Comparison of ENCODE assay signal across 1 cellular context in the genomic region with DNA sequence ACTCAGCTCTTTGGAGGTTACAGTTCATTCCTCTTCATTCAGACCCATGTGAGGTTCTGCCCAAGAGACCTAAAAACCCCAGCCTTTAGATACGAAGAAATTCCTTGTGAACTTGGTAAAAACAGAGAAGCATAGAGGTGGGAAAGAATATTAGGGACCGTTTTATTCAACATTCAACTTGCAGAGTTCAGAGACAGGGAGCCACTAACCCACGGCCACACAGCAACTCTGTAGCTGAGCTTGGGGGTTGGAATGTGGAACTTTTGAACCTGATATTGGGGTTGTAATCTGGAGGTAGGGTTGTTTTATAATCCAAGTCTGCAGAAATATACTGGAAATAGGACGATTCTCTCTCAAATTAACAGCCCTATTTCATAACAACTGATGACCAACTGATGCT.
TF ChIP-seq lines count a peak whose summit lies in the region.

No MANE protein-coding gene starts in this region.

TF ChIP-seq in WTC11, 78 proteins besides CTCF, POLR2A, EP300 and RAD21 (continued from another document):
- TF ChIP-seq, protein P1, sequence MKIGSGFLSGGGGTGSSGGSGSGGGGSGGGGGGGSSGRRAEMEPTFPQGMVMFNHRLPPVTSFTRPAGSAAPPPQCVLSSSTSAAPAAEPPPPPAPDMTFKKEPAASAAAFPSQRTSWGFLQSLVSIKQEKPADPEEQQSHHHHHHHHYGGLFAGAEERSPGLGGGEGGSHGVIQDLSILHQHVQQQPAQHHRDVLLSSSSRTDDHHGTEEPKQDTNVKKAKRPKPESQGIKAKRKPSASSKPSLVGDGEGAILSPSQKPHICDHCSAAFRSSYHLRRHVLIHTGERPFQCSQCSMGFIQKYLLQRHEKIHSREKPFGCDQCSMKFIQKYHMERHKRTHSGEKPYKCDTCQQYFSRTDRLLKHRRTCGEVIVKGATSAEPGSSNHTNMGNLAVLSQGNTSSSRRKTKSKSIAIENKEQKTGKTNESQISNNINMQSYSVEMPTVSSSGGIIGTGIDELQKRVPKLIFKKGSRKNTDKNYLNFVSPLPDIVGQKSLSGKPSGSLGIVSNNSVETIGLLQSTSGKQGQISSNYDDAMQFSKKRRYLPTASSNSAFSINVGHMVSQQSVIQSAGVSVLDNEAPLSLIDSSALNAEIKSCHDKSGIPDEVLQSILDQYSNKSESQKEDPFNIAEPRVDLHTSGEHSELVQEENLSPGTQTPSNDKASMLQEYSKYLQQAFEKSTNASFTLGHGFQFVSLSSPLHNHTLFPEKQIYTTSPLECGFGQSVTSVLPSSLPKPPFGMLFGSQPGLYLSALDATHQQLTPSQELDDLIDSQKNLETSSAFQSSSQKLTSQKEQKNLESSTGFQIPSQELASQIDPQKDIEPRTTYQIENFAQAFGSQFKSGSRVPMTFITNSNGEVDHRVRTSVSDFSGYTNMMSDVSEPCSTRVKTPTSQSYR (CRISPR knock-in tag; IDR thresholded peaks at IDR 0.05), result no peak
- TF ChIP-seq, protein P2, sequence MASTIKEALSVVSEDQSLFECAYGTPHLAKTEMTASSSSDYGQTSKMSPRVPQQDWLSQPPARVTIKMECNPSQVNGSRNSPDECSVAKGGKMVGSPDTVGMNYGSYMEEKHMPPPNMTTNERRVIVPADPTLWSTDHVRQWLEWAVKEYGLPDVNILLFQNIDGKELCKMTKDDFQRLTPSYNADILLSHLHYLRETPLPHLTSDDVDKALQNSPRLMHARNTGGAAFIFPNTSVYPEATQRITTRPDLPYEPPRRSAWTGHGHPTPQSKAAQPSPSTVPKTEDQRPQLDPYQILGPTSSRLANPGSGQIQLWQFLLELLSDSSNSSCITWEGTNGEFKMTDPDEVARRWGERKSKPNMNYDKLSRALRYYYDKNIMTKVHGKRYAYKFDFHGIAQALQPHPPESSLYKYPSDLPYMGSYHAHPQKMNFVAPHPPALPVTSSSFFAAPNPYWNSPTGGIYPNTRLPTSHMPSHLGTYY (CRISPR knock-in tag; IDR thresholded peaks at IDR 0.05), result no peak
- TF ChIP-seq, protein P3, sequence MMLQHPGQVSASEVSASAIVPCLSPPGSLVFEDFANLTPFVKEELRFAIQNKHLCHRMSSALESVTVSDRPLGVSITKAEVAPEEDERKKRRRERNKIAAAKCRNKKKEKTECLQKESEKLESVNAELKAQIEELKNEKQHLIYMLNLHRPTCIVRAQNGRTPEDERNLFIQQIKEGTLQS (CRISPR knock-in tag; conservative IDR thresholded peaks at IDR 0.05), result no peak
- TF ChIP-seq ZNF232 (CRISPR knock-in tag; IDR thresholded peaks at IDR 0.05) (no peak), NR3C1 (CRISPR knock-in tag; conservative IDR thresholded peaks at IDR 0.05; ENCODE audit: low read depth) (no peak)
- TF ChIP-seq, protein P4, sequence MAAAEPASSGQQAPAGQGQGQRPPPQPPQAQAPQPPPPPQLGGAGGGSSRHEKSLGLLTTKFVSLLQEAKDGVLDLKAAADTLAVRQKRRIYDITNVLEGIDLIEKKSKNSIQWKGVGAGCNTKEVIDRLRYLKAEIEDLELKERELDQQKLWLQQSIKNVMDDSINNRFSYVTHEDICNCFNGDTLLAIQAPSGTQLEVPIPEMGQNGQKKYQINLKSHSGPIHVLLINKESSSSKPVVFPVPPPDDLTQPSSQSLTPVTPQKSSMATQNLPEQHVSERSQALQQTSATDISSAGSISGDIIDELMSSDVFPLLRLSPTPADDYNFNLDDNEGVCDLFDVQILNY (CRISPR knock-in tag; IDR thresholded peaks at IDR 0.05), result no peak
- TF ChIP-seq, protein P5, sequence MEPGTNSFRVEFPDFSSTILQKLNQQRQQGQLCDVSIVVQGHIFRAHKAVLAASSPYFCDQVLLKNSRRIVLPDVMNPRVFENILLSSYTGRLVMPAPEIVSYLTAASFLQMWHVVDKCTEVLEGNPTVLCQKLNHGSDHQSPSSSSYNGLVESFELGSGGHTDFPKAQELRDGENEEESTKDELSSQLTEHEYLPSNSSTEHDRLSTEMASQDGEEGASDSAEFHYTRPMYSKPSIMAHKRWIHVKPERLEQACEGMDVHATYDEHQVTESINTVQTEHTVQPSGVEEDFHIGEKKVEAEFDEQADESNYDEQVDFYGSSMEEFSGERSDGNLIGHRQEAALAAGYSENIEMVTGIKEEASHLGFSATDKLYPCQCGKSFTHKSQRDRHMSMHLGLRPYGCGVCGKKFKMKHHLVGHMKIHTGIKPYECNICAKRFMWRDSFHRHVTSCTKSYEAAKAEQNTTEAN (CRISPR knock-in tag; IDR thresholded peaks at IDR 0.05), result no peak
